Comparison of ENCODE assay signal across 8 cellular contexts in genomic region chr14:73462078-73462715, GRCh38. TPM values are rescaled to one million over a fixed set of nuclear protein-coding genes. Genes with fewer than 3 reads are reported as not detected.
DNase-seq lines count a peak whose midpoint lies in the region; ATAC-seq and TF ChIP-seq lines count a peak whose summit lies in the region.

No MANE protein-coding gene starts in this region.

- H3K9ac ChIP-seq in mesenchymal stem cell (ENCODE audit: low read length) = peak overlapping the region; percentile 86

- no peak for ATAC-seq in GM21786 (IDR thresholded peaks at IDR 0.05; ENCODE audit: unreplicated experiment)
- no peak for ATAC-seq in stimulated activated memory B cell treated with anti-CD40 and anti-IgM and Interleukin-4, amounts not matched to agents 10 μg/mL and 1 μg/mL and 100 μg/mL, for 72 hours

- no peak overlapping the region for H3K4me2 ChIP-seq in mesenchymal stem cell (ENCODE audit: low read length, poor library complexity, severe bottlenecking)

- H2BK12ac ChIP-seq in mesenchymal stem cell (ENCODE audit: low read length in 2 of 2) = peak overlapping the region; percentile 6 to 66

- no peak overlapping the region for H3K4me3 Mint-ChIP-seq in stimulated activated memory B cell treated with anti-CD40 and anti-IgM and Interleukin-4, amounts not matched to agents 10 μg/mL and 1 μg/mL and 100 μg/mL, for 72 hours

- no peaks in the 10 kb centered on the region for H3K27me3 Mint-ChIP-seq in stimulated activated memory B cell treated with anti-CD40 and anti-IgM and Interleukin-4, amounts not matched to agents 10 μg/mL and 1 μg/mL and 100 μg/mL, for 72 hours

- H3K18ac ChIP-seq in mesenchymal stem cell (ENCODE audit: low read depth in 1 of 2, low read length in 2 of 2) = peak overlapping the region; percentile 48 to 65

- no peaks in the 10 kb centered on the region for H3K79me1 ChIP-seq in mesenchymal stem cell (replicated peaks; ENCODE audit: low read length, poor library complexity, severe bottlenecking)

- 91% methylated on average over 5 of the region's 5 CpGs for WGBS in mesenchymal stem cell

- no peak overlapping the region for H2AK5ac ChIP-seq in mesenchymal stem cell (ENCODE audit: low read length, severe bottlenecking)

- peak overlapping the region in 1 of 2 experiments; percentile 50 for H3K4me3 ChIP-seq in mesenchymal stem cell (ENCODE audit: insufficient read depth in 1 of 2, low read depth in 1 of 2, low read length in 2 of 2)

- peak; percentile 73 for DNase-seq in GF-D8 (lab: John Stamatoyannopoulos, UW)
- peak; percentile 67 for DNase-seq in NCI-H510A (lab: John Stamatoyannopoulos, UW)
- DNase-seq in mesenchymal stem cell = peak; percentile 50
- DNase-seq in UCSD-AML1 (lab: John Stamatoyannopoulos, UW; ENCODE audit: unreplicated experiment) = no peak
- no peak for DNase-seq in GM20000 (ENCODE audit: low spot score)

- no peak overlapping the region for H3K27ac Mint-ChIP-seq in stimulated activated memory B cell treated with anti-CD40 and anti-IgM and Interleukin-4, amounts not matched to agents 10 μg/mL and 1 μg/mL and 100 μg/mL, for 72 hours

- peaks cover 2% of the 10 kb centered on the region for H3K4me1 ChIP-seq in mesenchymal stem cell (ENCODE audit: control insufficient read depth, insufficient read depth, low read depth, low read length)

- peaks cover 49% of the 10 kb centered on the region for H3K4me1 Mint-ChIP-seq in stimulated activated memory B cell treated with anti-CD40 and anti-IgM and Interleukin-4, amounts not matched to agents 10 μg/mL and 1 μg/mL and 100 μg/mL, for 72 hours

- no peak overlapping the region for H2AFZ ChIP-seq in mesenchymal stem cell (ENCODE audit: low read depth, low read length)

- H3K9me3 ChIP-seq in mesenchymal stem cell (ENCODE audit: control insufficient read depth, low read length) = no peaks in the 10 kb centered on the region

- no peak for TF ChIP-seq CTCF in GM20000 (IDR thresholded peaks at IDR 0.05; ENCODE audit: extremely low read depth, missing control alignments)

- peaks cover 6% of the 10 kb centered on the region for H3K36me3 Mint-ChIP-seq in stimulated activated memory B cell treated with anti-CD40 and anti-IgM and Interleukin-4, amounts not matched to agents 10 μg/mL and 1 μg/mL and 100 μg/mL, for 72 hours

- H3K27me3 ChIP-seq in mesenchymal stem cell (ENCODE audit: control insufficient read depth in 1 of 2, insufficient read depth in 1 of 2, low read length in 2 of 2) = no peaks in the 10 kb centered on the region

- peak overlapping the region; percentile 88 for H2BK15ac ChIP-seq in mesenchymal stem cell (ENCODE audit: low read depth, poor library complexity, severe bottlenecking)

- H3K9me3 Mint-ChIP-seq in stimulated activated memory B cell treated with anti-CD40 and anti-IgM and Interleukin-4, amounts not matched to agents 10 μg/mL and 1 μg/mL and 100 μg/mL, for 72 hours = no peaks in the 10 kb centered on the region

- H3K14ac ChIP-seq in mesenchymal stem cell (ENCODE audit: low read length in 2 of 2) = no peak overlapping the region

- peak overlapping the region; percentile 19 to 46 for H3K4ac ChIP-seq in mesenchymal stem cell (ENCODE audit: low read depth in 1 of 2, low read length in 2 of 2)

- peak overlapping the region; percentile 64 for H2BK120ac ChIP-seq in mesenchymal stem cell (ENCODE audit: low read depth, low read length)

- H3K36me3 ChIP-seq in mesenchymal stem cell (ENCODE audit: control insufficient read depth in 1 of 2, insufficient read depth in 2 of 2, low read depth in 1 of 2, low read length in 2 of 2) = no peaks in the 10 kb centered on the region

- H4K8ac ChIP-seq in mesenchymal stem cell (ENCODE audit: low read length) = no peak overlapping the region

- peak overlapping the region; percentile 7 for H4K91ac ChIP-seq in mesenchymal stem cell (ENCODE audit: low read length)

- H3K27ac ChIP-seq in cingulate gyrus (ENCODE audit: low read depth, low read length) = peak overlapping the region; percentile 44
- H3K27ac ChIP-seq in mesenchymal stem cell (ENCODE audit: low read length, poor library complexity, severe bottlenecking) = no peak overlapping the region

- H2BK5ac ChIP-seq in mesenchymal stem cell (ENCODE audit: low read depth, low read length, poor library complexity, severe bottlenecking) = no peak overlapping the region

- H3K23ac ChIP-seq in mesenchymal stem cell (ENCODE audit: low read length in 2 of 2) = no peak overlapping the region

RNA-seq across cellular contexts. Expression of gene NUMB, which starts 3.9 kb away (rescaled TPM):
- polyA plus RNA-seq in mesenchymal stem cell (2013, experiment 1 of 2) = 98.9 TPM
- 96.7 TPM for polyA plus RNA-seq in mesenchymal stem cell (2013, experiment 2 of 2)

RNA-seq across cellular contexts. Expression of gene RIOX1, which starts 28.5 kb away (rescaled TPM):
- polyA plus RNA-seq in mesenchymal stem cell (2013, experiment 1 of 2) = 6.5 TPM
- 6.7 TPM for polyA plus RNA-seq in mesenchymal stem cell (2013, experiment 2 of 2)

Comparison
In these comparisons a context has a peak if more than half of its experiments do, and no peak if none do; other contexts are left out.
1. DNase-seq: peak in GF-D8 (single experiment), NCI-H510A (single experiment) and mesenchymal stem cell (single experiment); none in UCSD-AML1 (single experiment) and GM20000 (single experiment).